ENCODE assay signal across 8 cellular contexts in the genomic region with DNA sequence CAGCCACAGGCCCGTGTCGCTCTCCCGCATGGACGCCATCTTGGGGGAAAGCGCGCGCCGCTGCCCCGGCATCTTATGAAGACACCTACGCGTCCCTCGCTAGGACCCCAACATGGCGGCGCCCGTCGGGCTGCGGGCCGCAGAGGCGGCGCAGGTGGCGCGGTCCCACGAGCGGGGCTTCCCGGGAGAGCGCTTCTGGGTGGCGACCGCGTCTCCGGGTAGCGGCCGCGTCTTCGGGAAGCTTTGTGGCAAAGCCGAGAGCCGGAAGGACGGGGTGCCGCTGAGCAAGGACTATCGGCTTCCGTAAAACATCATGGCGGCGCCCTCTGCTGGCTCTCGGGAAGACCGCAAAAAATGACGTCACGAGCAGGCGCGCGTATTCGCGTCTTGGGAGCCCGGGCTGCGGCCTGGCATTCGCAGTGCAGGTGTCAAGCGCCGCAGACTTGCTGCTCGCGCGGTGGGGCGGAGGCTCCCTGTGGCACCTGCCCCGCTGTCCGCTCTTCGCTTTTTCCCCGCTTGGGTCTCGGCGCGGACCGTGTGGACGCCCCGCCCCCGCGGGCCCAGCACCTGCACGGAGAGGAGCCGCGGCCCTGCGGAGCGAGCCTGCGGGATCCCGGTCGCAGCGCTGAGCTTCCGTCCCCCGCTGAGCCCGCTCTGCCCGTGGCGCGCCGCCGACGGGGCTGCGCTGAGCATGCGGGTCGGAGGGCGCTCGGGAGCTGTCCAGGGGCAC. TPM values are rescaled to one million over a fixed set of nuclear protein-coding genes. Genes with fewer than 3 reads are reported as not detected.
DNase-seq lines count a peak whose midpoint lies in the region; ATAC-seq and TF ChIP-seq lines count a peak whose summit lies in the region.

A gene (minus strand): TSS at position 54 of the 730 bp plus-strand sequence. CDS start 15 bp downstream, at position 39.

- H3K9me3 ChIP-seq in adrenal gland (replicated peaks in 1 of 3) (no peaks in the 10 kb centered on the region), heart right ventricle (no peaks in the 10 kb centered on the region)

- no peaks in the 10 kb centered on the region for H3K9me3 Mint-ChIP-seq in type B pancreatic cell

- H3K27me3 Mint-ChIP-seq in type B pancreatic cell, result peaks cover 3% of the 10 kb centered on the region

- H3K27ac ChIP-seq in adrenal gland (peak within 1 kb of the TSS; percentile 89 to 100 (median 96)), heart right ventricle (peak within 1 kb of the TSS; percentile 90 to 100 (median 98))

- peak; percentile 73 for ATAC-seq in HG02852 (IDR thresholded peaks at IDR 0.05; ENCODE audit: unreplicated experiment)
- peak; percentile 95 to 98 (median 96) for ATAC-seq in heart right ventricle

- intact Hi-C loops in adrenal gland (cut with DNase I), result loop anchor here in 1 of 2 donors (10.0 kb wide), 1 partner anchor 94 kb away; no protein-coding TSS in a partner anchor
- intact Hi-C loops in heart right ventricle (cut with DNase I), result no loop called here
- intact Hi-C loops in posterior cingulate gyrus (cut with DNase I), result loop anchor here (5.0 kb wide), 2 partner anchors 33 to 48 kb away; a partner anchor contains a TSS

- WGBS in adrenal gland, 4 donors, result 0 to 1% (median 0%) methylated on average over 5 to 95 of the region's 95 CpGs
- WGBS in heart right ventricle, 2 donors, result 0 to 1% methylated on average over 95 of the region's 95 CpGs

- TF ChIP-seq CTCF in GM13977 (IDR thresholded peaks at IDR 0.05; ENCODE audit: extremely low read depth, insufficient read depth, missing control alignments) (no peak), adrenal gland (IDR thresholded peaks at IDR 0.05) (peak in 5 of 6 experiments; percentile 43 to 78 (median 61)), heart right ventricle (IDR thresholded peaks at IDR 0.05) (peak in 8 of 9 donors; percentile 46 to 90 (median 70)), type B pancreatic cell (conservative IDR thresholded peaks at IDR 0.05) (peak; percentile 70)

- H3K4me1 Mint-ChIP-seq in type B pancreatic cell (ENCODE audit: unreplicated experiment), result peaks cover 17% of the 10 kb centered on the region

- H3K4me1 ChIP-seq in adrenal gland (replicated peaks in 1 of 2), result peaks cover 9 to 32% of the 10 kb centered on the region in 2 donors
- peaks cover 0 to 36% (median 25%) of the 10 kb centered on the region in 9 donors for H3K4me1 ChIP-seq in heart right ventricle

- peak within 1 kb of the TSS; percentile 68 to 100 (median 88) for H3K4me3 ChIP-seq in adrenal gland
- H3K4me3 ChIP-seq in heart right ventricle, result peak within 1 kb of the TSS; percentile 66 to 100 (median 96)

- H3K36me3 Mint-ChIP-seq in type B pancreatic cell, result peaks cover 8% of the 10 kb centered on the region

- no peaks in the 10 kb centered on the region for H3K36me3 ChIP-seq in adrenal gland (replicated peaks in 1 of 2)
- peaks cover 0 to 29% (median 3%) of the 10 kb centered on the region in 9 donors for H3K36me3 ChIP-seq in heart right ventricle

- peak within 1 kb of the TSS; percentile 95 for H3K27ac Mint-ChIP-seq in type B pancreatic cell

- H3K4me3 Mint-ChIP-seq in type B pancreatic cell, result peak within 1 kb of the TSS; percentile 96

- peak; percentile 73 to 89 for TF ChIP-seq POLR2A in adrenal gland (IDR thresholded peaks at IDR 0.05)

- DNase-seq in GM13977 (ENCODE audit: low spot score) (peak; percentile 97), NCI-H1436 treated with DMSO at 0.1 percent for 48 hours (lab: John Stamatoyannopoulos, UW) (peak; percentile 66), T-helper 1 cell (peak; percentile 85 to 95 (median 93)), adrenal gland (peak; percentile 94 to 98 (median 97)), heart right ventricle (peak; percentile 94), posterior cingulate gyrus (peak; percentile 93 to 99 (median 96)), type B pancreatic cell (ENCODE audit: extremely low spot score, unreplicated experiment) (peak; percentile 96)

- H3K27me3 ChIP-seq in adrenal gland (no peaks in the 10 kb centered on the region), heart right ventricle (no peaks in the 10 kb centered on the region)

- in situ Hi-C loops in GM13977 (cut with MboI; ENCODE audit: low pct_unique_long_range_greater_than_20kb, low sequenced_read_pairs, unreplicated experiment), result no loop called here

RNA-seq across cellular contexts. Expression of the gene that starts here (rescaled TPM):
- total RNA-seq in adrenal gland (10 to 100 TPM; 16.4 to 50.3 (median 25.6) TPM), heart right ventricle (10 to 100 TPM in 7 of 10 donors, 1 to 10 TPM in 3; 8.8 to 14.1 (median 10.6) TPM), type B pancreatic cell (ENCODE audit: low replicate concordance) (42.2 and 44.8 TPM in 2 replicates)
- polyA plus RNA-seq in adrenal gland (10 to 100 TPM in 2 of 3 donors, 1 to 10 TPM in 1; 8.5 to 55.2 (median 34.0) TPM), heart right ventricle (10 to 100 TPM; 11.5 to 19.7 TPM)

Comparison
In these comparisons a context has a peak if more than half of its experiments do, and no peak if none do; other contexts are left out.
1. Peak in every context shown above with its lines: DNase-seq, ATAC-seq, H3K4me3 ChIP-seq and H3K27ac ChIP-seq.